ENCODE assay signal across 14 cellular contexts in genomic region chr5:171726819-171727218, GRCh38. TPM values are rescaled to one million over a fixed set of nuclear protein-coding genes. Genes with fewer than 3 reads are reported as not detected.
"Had no signal": no experiment of that assay in that cellular context is flagged by ENCODE, and none has a peak within 500 bp of the region (broad histone marks: within the 10 kb centered on the region; RNA-seq: fewer than 3 reads in every experiment).

No MANE protein-coding gene starts in this region.

RNA-seq across cellular contexts. Expression of gene SMIM23, which starts 58.8 kb away (rescaled TPM):
- total RNA-seq: stomach, subcutaneous adipose tissue, suprapubic skin, temporal lobe, thoracic aorta, thyroid gland, tibial nerve, transverse colon, upper lobe of left lung, upper lobe of right lung, ureter, urinary bladder, uterus, vagina had no signal
